Comparison of ENCODE assay signal across 9 cellular contexts in genomic region chr11:73308963-73309960, GRCh38. TPM values are rescaled to one million over a fixed set of nuclear protein-coding genes. Genes with fewer than 3 reads are reported as not detected.
DNase-seq lines count a peak whose midpoint lies in the region; ATAC-seq, FAIRE-seq and TF ChIP-seq lines count a peak whose summit lies in the region.
"Had no signal": no experiment of that assay in that cellular context is flagged by ENCODE, and none has a peak within 500 bp of the region (broad histone marks: within the 10 kb centered on the region; RNA-seq: fewer than 3 reads in every experiment).

No MANE protein-coding gene starts in this region.

- no peaks in the 10 kb centered on the region for H3K9me3 Mint-ChIP-seq in activated naive CD4-positive, alpha-beta T cell treated with anti-CD3 and anti-CD28 coated beads, Interleukin-2, amount 10 ng/mL, durations not matched to agents 7 days and 5 days
- no peaks in the 10 kb centered on the region for H3K9me3 Mint-ChIP-seq in activated CD4-positive, alpha-beta T cell treated with anti-CD3 and anti-CD28 coated beads, Interleukin-2, amount 10 ng/mL, durations not matched to agents 7 days and 5 days
- H3K9me3 Mint-ChIP-seq: activated naive CD8-positive, alpha-beta T cell treated with anti-CD3 and anti-CD28 coated beads, Interleukin-2, amount 10 ng/mL, durations not matched to agents 7 days and 5 days had no signal

- H3K27me3 ChIP-seq in RWPE2 (ENCODE audit: insufficient read depth, poor library complexity, severe bottlenecking) = no peaks in the 10 kb centered on the region
- H3K27me3 ChIP-seq in mucosa of rectum (ENCODE audit: control insufficient read depth in 2 of 2, insufficient read depth in 2 of 2, low read length in 2 of 2) = no peaks in the 10 kb centered on the region

- H3K36me3 ChIP-seq in RWPE2 (ENCODE audit: low read depth) (no peaks in the 10 kb centered on the region), mucosa of rectum (ENCODE audit: control insufficient read depth in 2 of 2, insufficient read depth in 2 of 2, low read length in 2 of 2) (no peaks in the 10 kb centered on the region)

- no peak for TF ChIP-seq POLR2A in GM12891 (IDR thresholded peaks at IDR 0.05; ENCODE audit: low read depth, low read length)

- no peak overlapping the region for H3K27ac Mint-ChIP-seq in activated naive CD4-positive, alpha-beta T cell treated with anti-CD3 and anti-CD28 coated beads, Interleukin-2, amount 10 ng/mL, durations not matched to agents 7 days and 5 days
- H3K27ac Mint-ChIP-seq in activated CD4-positive, alpha-beta T cell treated with anti-CD3 and anti-CD28 coated beads, Interleukin-2, amount 10 ng/mL, durations not matched to agents 7 days and 5 days = no peak overlapping the region
- H3K27ac Mint-ChIP-seq: activated naive CD8-positive, alpha-beta T cell treated with anti-CD3 and anti-CD28 coated beads, Interleukin-2, amount 10 ng/mL, durations not matched to agents 7 days and 5 days had no signal

- peaks cover 2% of the 10 kb centered on the region for H3K36me3 Mint-ChIP-seq in activated naive CD4-positive, alpha-beta T cell treated with anti-CD3 and anti-CD28 coated beads, Interleukin-2, amount 10 ng/mL, durations not matched to agents 7 days and 5 days
- no peaks in the 10 kb centered on the region for H3K36me3 Mint-ChIP-seq in activated CD4-positive, alpha-beta T cell treated with anti-CD3 and anti-CD28 coated beads, Interleukin-2, amount 10 ng/mL, durations not matched to agents 7 days and 5 days (ENCODE audit: low read depth)
- H3K36me3 Mint-ChIP-seq: activated naive CD8-positive, alpha-beta T cell treated with anti-CD3 and anti-CD28 coated beads, Interleukin-2, amount 10 ng/mL, durations not matched to agents 7 days and 5 days had no signal

- peak; percentile 44 for DNase-seq in NCI-H2227 (lab: John Stamatoyannopoulos, UW; ENCODE audit: unreplicated experiment)
- no peak for DNase-seq in NCI-H2227 treated with DMSO at 0.1 percent for 48 hours (lab: John Stamatoyannopoulos, UW)
- DNase-seq in RWPE2 (ENCODE audit: low spot score) = peak; percentile 94
- peak; percentile 59 for DNase-seq in epithelial cell of proximal tubule (ENCODE audit: low read depth)
- no peak for DNase-seq in activated naive CD4-positive, alpha-beta T cell treated with anti-CD3 and anti-CD28 coated beads, Interleukin-2, amount 10 ng/mL, durations not matched to agents 7 days and 5 days
- DNase-seq in GM12891 (ENCODE audit: insufficient read length, low spot score) = no peak
- no peak for DNase-seq in activated CD4-positive, alpha-beta T cell treated with anti-CD3 and anti-CD28 coated beads, Interleukin-2, amount 10 ng/mL, durations not matched to agents 7 days and 5 days

- peak overlapping the region; percentile 65 to 67 for H3K9ac ChIP-seq in mucosa of rectum (ENCODE audit: low read depth in 1 of 2, low read length in 2 of 2)

- POLR2A ChIA-PET in activated CD4-positive, alpha-beta T cell treated with anti-CD3 and anti-CD28 coated beads, Interleukin-2, amount 10 ng/mL, durations not matched to agents 7 days and 5 days (lab: Charles Lee) = no interaction called here

- H3K4me3 Mint-ChIP-seq in activated naive CD4-positive, alpha-beta T cell treated with anti-CD3 and anti-CD28 coated beads, Interleukin-2, amount 10 ng/mL, durations not matched to agents 7 days and 5 days = no peak overlapping the region
- no peak overlapping the region for H3K4me3 Mint-ChIP-seq in activated CD4-positive, alpha-beta T cell treated with anti-CD3 and anti-CD28 coated beads, Interleukin-2, amount 10 ng/mL, durations not matched to agents 7 days and 5 days
- H3K4me3 Mint-ChIP-seq: activated naive CD8-positive, alpha-beta T cell treated with anti-CD3 and anti-CD28 coated beads, Interleukin-2, amount 10 ng/mL, durations not matched to agents 7 days and 5 days had no signal

- peaks cover 19% of the 10 kb centered on the region for H3K4me1 Mint-ChIP-seq in activated naive CD4-positive, alpha-beta T cell treated with anti-CD3 and anti-CD28 coated beads, Interleukin-2, amount 10 ng/mL, durations not matched to agents 7 days and 5 days
- H3K4me1 Mint-ChIP-seq in activated CD4-positive, alpha-beta T cell treated with anti-CD3 and anti-CD28 coated beads, Interleukin-2, amount 10 ng/mL, durations not matched to agents 7 days and 5 days = peaks cover 17% of the 10 kb centered on the region

- H3K4me1 ChIP-seq in RWPE2 (ENCODE audit: insufficient read depth, poor library complexity, severe bottlenecking) = peaks cover 5% of the 10 kb centered on the region
- H3K4me1 ChIP-seq in mucosa of rectum (ENCODE audit: control insufficient read depth in 2 of 2, insufficient read depth in 2 of 2, low read length in 2 of 2) = peaks cover 19 to 20% of the 10 kb centered on the region in 2 donors

- peak; percentile 69 for ATAC-seq in RWPE2 (ENCODE audit: low read depth)

- peak overlapping the region; percentile 88 for H3K27ac ChIP-seq in RWPE2 (ENCODE audit: poor library complexity, severe bottlenecking)
- H3K27ac ChIP-seq in mucosa of rectum (ENCODE audit: low read depth in 2 of 2, low read length in 2 of 2) = peak overlapping the region; percentile 85 to 87

- no peak for TF ChIP-seq CTCF in RWPE2 (IDR thresholded peaks at IDR 0.05; ENCODE audit: poor library complexity, severe bottlenecking)
- no peak for TF ChIP-seq CTCF in epithelial cell of proximal tubule (conservative IDR thresholded peaks at IDR 0.05; ENCODE audit: low read depth, low read length)

- CTCF ChIA-PET in activated naive CD4-positive, alpha-beta T cell treated with anti-CD3 and anti-CD28 coated beads, Interleukin-2, amount 10 ng/mL, durations not matched to agents 7 days and 5 days (lab: Charles Lee) = interaction anchor here (6.6 kb wide), 1 partner anchor 26 kb away, joined by 101 read pairs; no protein-coding TSS in a partner anchor
- CTCF ChIA-PET in activated CD4-positive, alpha-beta T cell treated with anti-CD3 and anti-CD28 coated beads, Interleukin-2, amount 10 ng/mL, durations not matched to agents 7 days and 5 days (lab: Charles Lee) = interaction anchor here (1.0 to 2.7 kb wide), 7 partner anchors 10 to 138 kb away, joined by 3 to 13 read pairs (median 3); no protein-coding TSS in a partner anchor

- H3K27me3 Mint-ChIP-seq in activated naive CD4-positive, alpha-beta T cell treated with anti-CD3 and anti-CD28 coated beads, Interleukin-2, amount 10 ng/mL, durations not matched to agents 7 days and 5 days = peaks cover 94% of the 10 kb centered on the region
- peaks cover 36% of the 10 kb centered on the region for H3K27me3 Mint-ChIP-seq in activated CD4-positive, alpha-beta T cell treated with anti-CD3 and anti-CD28 coated beads, Interleukin-2, amount 10 ng/mL, durations not matched to agents 7 days and 5 days

- FAIRE-seq in GM12891 (lab: Jason Lieb, UNC) = no peak

- H3K9me3 ChIP-seq in RWPE2 (ENCODE audit: severe bottlenecking) (no peaks in the 10 kb centered on the region), mucosa of rectum (ENCODE audit: control insufficient read depth in 2 of 2, low read length in 2 of 2) (no peaks in the 10 kb centered on the region)

- H3K4me3 ChIP-seq in RWPE2 (ENCODE audit: severe bottlenecking) (peak overlapping the region; percentile 53), epithelial cell of proximal tubule (ENCODE audit: low read depth, low read length) (peak overlapping the region; percentile 77), mucosa of rectum (ENCODE audit: low read length in 2 of 2) (peak overlapping the region; percentile 67 to 69)

TF ChIP-seq in GM12891, 5 proteins besides CTCF, POLR2A, EP300 and RAD21:
- TF ChIP-seq POU2F2 (IDR thresholded peaks at IDR 0.05; ENCODE audit: low read depth, low read length) (no peak), PAX5 (IDR thresholded peaks at IDR 0.05; ENCODE audit: insufficient read depth, low read length, severe bottlenecking) (no peak), TAF1 (IDR thresholded peaks at IDR 0.05; ENCODE audit: low read depth, low read length) (no peak), SPI1 (IDR thresholded peaks at IDR 0.05; ENCODE audit: low read depth, low read length) (no peak), POLR2AphosphoS5 (IDR thresholded peaks at IDR 0.05; ENCODE audit: low read depth, low read length) (no peak)

RNA-seq across cellular contexts. Expression of gene ARHGEF17, which starts 1.2 kb away (rescaled TPM):
- 18.3 and 26.4 TPM in 2 replicates for total RNA-seq in epithelial cell of proximal tubule
- 2.6 TPM for polyA plus RNA-seq in GM12891 (2012; ENCODE audit: low read depth, missing spikeins)
- not detected for total RNA-seq in activated CD4-positive, alpha-beta T cell treated with anti-CD3 and anti-CD28 coated beads, Interleukin-2, amount 10 ng/mL, durations not matched to agents 7 days and 5 days
- total RNA-seq: activated naive CD8-positive, alpha-beta T cell treated with anti-CD3 and anti-CD28 coated beads, Interleukin-2, amount 10 ng/mL, durations not matched to agents 7 days and 5 days had no signal

RNA-seq across cellular contexts. Expression of gene P2RY6, which starts 37.1 kb away (rescaled TPM):
- total RNA-seq in epithelial cell of proximal tubule = 3.7 and 4.0 TPM in 2 replicates
- polyA plus RNA-seq in GM12891 (2012; ENCODE audit: low read depth, missing spikeins) = 0.23 TPM
- not detected for total RNA-seq in activated CD4-positive, alpha-beta T cell treated with anti-CD3 and anti-CD28 coated beads, Interleukin-2, amount 10 ng/mL, durations not matched to agents 7 days and 5 days

Comparison
In these comparisons a context has a peak if more than half of its experiments do, and no peak if none do; other contexts are left out.
1. DNase-seq: peak in NCI-H2227 (single experiment), RWPE2 (single experiment) and epithelial cell of proximal tubule (single experiment); none in NCI-H2227 treated with DMSO at 0.1 percent for 48 hours (single experiment), activated naive CD4-positive, alpha-beta T cell treated with anti-CD3 and anti-CD28 coated beads, Interleukin-2, amount 10 ng/mL, durations not matched to agents 7 days and 5 days (single experiment), GM12891 (single experiment) and activated CD4-positive, alpha-beta T cell treated with anti-CD3 and anti-CD28 coated beads, Interleukin-2, amount 10 ng/mL, durations not matched to agents 7 days and 5 days (single experiment).
2. RNA of gene ARHGEF17, which starts 1.2 kb away (total RNA-seq): 18.3 to 26.4 TPM in epithelial cell of proximal tubule; not detected in activated CD4-positive, alpha-beta T cell treated with anti-CD3 and anti-CD28 coated beads, Interleukin-2, amount 10 ng/mL, durations not matched to agents 7 days and 5 days; every median in the first group is over 10 times any median in the second.
3. Peak in every context shown above with its lines, with median percentiles within 50 percentile points of each other: H3K4me3 ChIP-seq.